In the genomic region with DNA sequence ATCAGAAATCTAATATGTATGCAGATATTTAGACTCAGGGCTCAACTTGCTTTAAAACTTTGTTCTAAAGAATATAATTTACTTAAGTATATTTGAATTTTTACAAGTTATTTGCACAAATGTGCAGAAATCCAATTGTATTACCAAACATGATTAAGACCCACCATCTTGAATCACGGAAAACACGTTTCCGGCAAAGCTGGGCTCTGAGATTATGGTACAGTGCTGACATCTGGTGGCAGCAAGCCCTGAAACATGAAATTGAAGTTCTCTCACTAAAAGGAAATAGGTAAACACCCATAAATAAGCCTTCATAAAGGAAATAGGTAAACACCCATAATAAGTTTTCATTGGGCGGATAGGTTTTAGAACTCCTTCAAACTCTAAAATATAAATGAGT, we compare ENCODE assay signal across 8 cellular contexts.
DNase-seq lines count a peak whose midpoint lies in the region; ATAC-seq, FAIRE-seq and TF ChIP-seq lines count a peak whose summit lies in the region.

No MANE protein-coding gene starts in this region.

- no peak overlapping the region for H3K27ac ChIP-seq in MM.1S (ENCODE audit: low read length)
- no peak overlapping the region for H3K27ac ChIP-seq in right cardiac atrium (ENCODE audit: low read length)
- no peak overlapping the region for H3K27ac ChIP-seq in small intestine (ENCODE audit: low read depth in 1 of 2, low read length in 1 of 2)

- H3K4me2 ChIP-seq in MM.1S (ENCODE audit: low read depth, low read length) = no peak overlapping the region

- H3K36me3 ChIP-seq in MM.1S (replicated peaks; ENCODE audit: insufficient read depth, low read length) (no peaks in the 10 kb centered on the region), small intestine (ENCODE audit: control insufficient read depth in 2 of 2, insufficient read depth in 2 of 2, low read length in 2 of 2) (no peaks in the 10 kb centered on the region)

- H3F3A ChIP-seq in MM.1S (ENCODE audit: insufficient read depth, low read length) = no peaks in the 10 kb centered on the region

- FAIRE-seq in small intestine (lab: Jason Lieb, UNC) = peak; percentile 96

- peak; percentile 61 for TF ChIP-seq CTCF in MM.1S (IDR thresholded peaks at IDR 0.05; ENCODE audit: low read length)

- H4K20me1 ChIP-seq in MM.1S (ENCODE audit: insufficient read depth, low read length) = no peaks in the 10 kb centered on the region

- H3K4me3 ChIP-seq in MM.1S (ENCODE audit: low read length) (no peak overlapping the region), right cardiac atrium (ENCODE audit: low read length) (no peak overlapping the region), small intestine (ENCODE audit: low read depth in 1 of 2, low read length in 2 of 2) (no peak overlapping the region)

- DNase-seq in DMS 273 (lab: John Stamatoyannopoulos, UW; ENCODE audit: unreplicated experiment) (peak; percentile 82), DMS 273 treated with DMSO at 0.1 percent for 48 hours (lab: John Stamatoyannopoulos, UW) (no peak), MM.1S (peak; percentile 57), T-helper 1 cell (peak; percentile 7 to 58 (median 17)), amniotic stem cell (lab: John Stamatoyannopoulos, UW) (peak; percentile 36), right cardiac atrium (peak in 2 of 3 donors; percentile 41 to 69), small intestine (peak; percentile 59)

- no peak overlapping the region for H3K9ac ChIP-seq in MM.1S (ENCODE audit: low read length)

- H3K9me3 ChIP-seq in MM.1S (replicated peaks; ENCODE audit: insufficient read depth, low read length) = no peaks in the 10 kb centered on the region
- no peaks in the 10 kb centered on the region for H3K9me3 ChIP-seq in right cardiac atrium (ENCODE audit: control insufficient read depth, low read length)
- H3K9me3 ChIP-seq in small intestine (ENCODE audit: control insufficient read depth, low read depth) = no peaks in the 10 kb centered on the region

- H3K79me2 ChIP-seq in MM.1S (ENCODE audit: low read length) = no peaks in the 10 kb centered on the region

- no peaks in the 10 kb centered on the region for H3K9me2 ChIP-seq in MM.1S (replicated peaks; ENCODE audit: insufficient read depth, low read length)

- intact Hi-C loops in right cardiac atrium (cut with DNase I) = loop anchor here in 3 of 4 donors (2.0 to 10.0 kb wide), 4 partner anchors 191 to 1775 kb away; no protein-coding TSS in a partner anchor

- H2AFZ ChIP-seq in MM.1S (ENCODE audit: low read length) = peak overlapping the region; percentile 61

- H3K4me1 ChIP-seq in MM.1S (ENCODE audit: low read length) (peaks cover 3% of the 10 kb centered on the region; the same call in 1 of the 2 replicates), right cardiac atrium (ENCODE audit: control insufficient read depth, insufficient read depth, low read length) (no peaks in the 10 kb centered on the region), small intestine (ENCODE audit: control insufficient read depth in 2 of 2, insufficient read depth in 1 of 2, low read depth in 1 of 2, low read length in 1 of 2) (no peaks in the 10 kb centered on the region)

- no peaks in the 10 kb centered on the region for H3K27me3 ChIP-seq in MM.1S (replicated peaks; ENCODE audit: insufficient read depth, low read length)
- H3K27me3 ChIP-seq in right cardiac atrium (ENCODE audit: control insufficient read depth, insufficient read depth) = no peaks in the 10 kb centered on the region
- no peaks in the 10 kb centered on the region for H3K27me3 ChIP-seq in small intestine (ENCODE audit: control insufficient read depth in 2 of 2, insufficient read depth in 2 of 2, low read length in 2 of 2)

- 6% methylated on average over 4 of the region's 4 CpGs for WGBS in right cardiac atrium
- 1 to 9% (median 8%) methylated on average over 4 of the region's 4 CpGs for WGBS in small intestine, 3 donors

- ATAC-seq in right cardiac atrium (no peak), GM19035 (IDR thresholded peaks at IDR 0.05; ENCODE audit: unreplicated experiment) (no peak)
